In genomic region chr17:75516255-75516618, GRCh38 we compare ENCODE assay signal across 8 cellular contexts. TPM values are rescaled to one million over a fixed set of nuclear protein-coding genes. Genes with fewer than 3 reads are reported as not detected.
A peak's percentile ranks its signal among the peaks of the same experiment; 100 is the strongest.
DNase-seq lines count a peak whose midpoint lies in the region; ATAC-seq and TF ChIP-seq lines count a peak whose summit lies in the region.

TSEN54 (plus strand) TSS chr17:75516528; CDS start chr17:75516561, 33 bp downstream.

- H3K27me3 ChIP-seq in kidney epithelial cell (ENCODE audit: control insufficient read depth, insufficient read depth, low read length): no peaks in the 10 kb centered on the region

- DNase-seq in AG08395 (ENCODE audit: low spot score) (peak; percentile 98), NCI-H510A treated with DMSO at 0.1 percent for 48 hours (lab: John Stamatoyannopoulos, UW) (peak; percentile 81), cerebellum (ENCODE audit: low spot score) (peak; percentile 96), kidney epithelial cell (ENCODE audit: low read depth) (peak; percentile 42)
- DNase-seq in activated CD4-positive, alpha-beta T cell treated with anti-CD3 and anti-CD28 coated beads for 24 hours (ENCODE audit: low read depth in 2 of 2): peak; percentile 94
- peak; percentile 92 to 96 for DNase-seq in stimulated activated CD4-positive, alpha-beta T cell treated with anti-CD3 and anti-CD28 coated beads, Interleukin-15, amount 100 ng/mL, for 48 hours (ENCODE audit: low read depth in 2 of 2)

- TF ChIP-seq CTCF in kidney epithelial cell (IDR thresholded peaks at IDR 0.05; ENCODE audit: insufficient read depth, low read length, poor library complexity, severe bottlenecking): no peak

- peak within 1 kb of the TSS; percentile 89 for H3K4me3 ChIP-seq in kidney epithelial cell (ENCODE audit: low read depth, low read length)

- ATAC-seq in GM19025 (IDR thresholded peaks at IDR 0.05; ENCODE audit: low read depth, unreplicated experiment): peak; percentile 85
- peak; percentile 72 for ATAC-seq in HG03342 (IDR thresholded peaks at IDR 0.05; ENCODE audit: unreplicated experiment)

- peaks cover 3% of the 10 kb centered on the region for H3K36me3 ChIP-seq in kidney epithelial cell (ENCODE audit: control insufficient read depth, insufficient read depth, low read length)

RNA-seq across cellular contexts. Expression of gene TSEN54, which starts in this region (rescaled TPM):
- 9.4 TPM for total RNA-seq in cerebellum
- 22.5 and 23.5 TPM in 2 replicates for total RNA-seq in kidney epithelial cell

Comparison
In these comparisons a context has a peak if more than half of its experiments do, and no peak if none do; other contexts are left out.
1. Peak in every context shown above with its lines: DNase-seq, ATAC-seq and H3K4me3 ChIP-seq.
2. DNase-seq: peak in every context shown above with its lines; median percentile 98 in AG08395; 96 in cerebellum; 94 in activated CD4-positive, alpha-beta T cell treated with anti-CD3 and anti-CD28 coated beads for 24 hours; 94 in stimulated activated CD4-positive, alpha-beta T cell treated with anti-CD3 and anti-CD28 coated beads, Interleukin-15, amount 100 ng/mL, for 48 hours; 81 in NCI-H510A treated with DMSO at 0.1 percent for 48 hours; 42 in kidney epithelial cell.